ENCODE assay signal across 11 cellular contexts in the genomic region with DNA sequence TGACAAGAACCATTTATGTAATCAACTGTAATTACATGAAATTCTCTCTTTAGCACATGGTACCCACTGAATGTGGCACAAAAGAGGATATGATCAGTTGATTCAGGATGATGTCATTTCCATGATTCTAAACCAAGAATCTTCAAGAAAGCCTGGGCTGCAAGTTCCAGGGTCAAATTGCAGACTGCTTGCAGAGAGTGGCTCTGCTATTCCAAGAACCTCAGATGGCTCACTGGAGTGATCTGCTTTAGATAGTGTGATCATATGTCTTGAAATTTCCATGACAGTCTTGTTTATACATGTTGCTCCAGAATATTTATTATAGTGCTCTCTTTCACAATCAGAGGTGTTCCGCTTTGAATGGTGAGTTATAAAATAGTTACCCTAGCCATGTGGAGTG.
A peak's percentile ranks its signal among the peaks of the same experiment; 100 is the strongest.
DNase-seq lines count a peak whose midpoint lies in the region; ATAC-seq and TF ChIP-seq lines count a peak whose summit lies in the region.
"Had no signal": no experiment of that assay in that cellular context is flagged by ENCODE, and none has a peak within 500 bp of the region (broad histone marks: within the 10 kb centered on the region; RNA-seq: fewer than 3 reads in every experiment).

No MANE protein-coding gene starts in this region.

- H3K27ac ChIP-seq in thyroid gland = no peak overlapping the region
- H3K27ac ChIP-seq: HL-60 had no signal

- H3K9me3 ChIP-seq in thyroid gland = no peaks in the 10 kb centered on the region

- H3K4me3 ChIP-seq in thyroid gland (replicated peaks in 1 of 3) = no peak overlapping the region

- no peak for TF ChIP-seq CTCF in thyroid gland (IDR thresholded peaks at IDR 0.05)

- no peak for TF ChIP-seq POLR2A in thyroid gland (IDR thresholded peaks at IDR 0.05)

- peaks cover 3 to 7% of the 10 kb centered on the region in 2 donors for H3K4me1 ChIP-seq in thyroid gland

- ATAC-seq in HG02885 (IDR thresholded peaks at IDR 0.05; ENCODE audit: poor library complexity, unreplicated experiment) = peak; percentile 54
- ATAC-seq: esophagus mucosa had no signal

- 96 to 100% methylated on average over 1 of the region's 1 CpG for WGBS in thyroid gland, 2 donors

- DNase-seq in SIG-M5 treated with dmso at 0.1 percent for 504 hours (lab: John Stamatoyannopoulos, UW; ENCODE audit: unreplicated experiment) (peak; percentile 32), SIG-M5 (lab: John Stamatoyannopoulos, UW) (no peak), RPMI7951 (ENCODE audit: low read depth) (peak; percentile 62), pons (ENCODE audit: low spot score) (peak; percentile 4), GM19238 (ENCODE audit: insufficient read length, low spot score) (no peak), thyroid gland (no peak), NCI-H187 treated with DMSO at 0.1 percent for 48 hours (lab: John Stamatoyannopoulos, UW) (no peak)
- DNase-seq: ACHN had no signal

- no peaks in the 10 kb centered on the region for H3K27me3 ChIP-seq in thyroid gland

- intact Hi-C loops in thyroid gland (cut with DNase I) = no loop called here

- no peaks in the 10 kb centered on the region for H3K36me3 ChIP-seq in thyroid gland

Comparison
In these comparisons a context has a peak if more than half of its experiments do, and no peak if none do; other contexts are left out.
1. DNase-seq: peak in SIG-M5 treated with dmso at 0.1 percent for 504 hours (single experiment), RPMI7951 (single experiment) and pons (single experiment); none in SIG-M5 (single experiment), GM19238 (single experiment), thyroid gland (0 of 2) and NCI-H187 treated with DMSO at 0.1 percent for 48 hours (single experiment).